ENCODE assay signal across 16 cellular contexts in the genomic region with DNA sequence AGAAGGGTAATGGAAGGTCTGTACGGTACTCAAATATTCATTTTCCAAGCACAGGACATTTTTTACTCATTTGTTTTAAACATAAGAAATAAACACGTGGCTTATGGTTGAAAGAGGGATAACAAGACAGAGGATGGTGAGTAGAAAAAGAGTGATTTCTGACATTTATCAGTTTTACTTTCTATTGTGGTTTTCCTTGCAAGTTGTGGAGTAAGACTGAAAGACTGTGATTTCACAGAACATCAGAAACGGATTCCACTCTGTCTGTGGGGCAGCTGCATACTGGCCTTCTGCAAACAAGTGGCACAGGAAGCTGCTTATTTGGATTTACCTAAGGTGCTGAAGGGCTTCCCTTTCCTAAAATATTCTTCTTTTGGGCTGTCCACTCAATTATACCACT.
DNase-seq lines count a peak whose midpoint lies in the region; ATAC-seq lines count a peak whose summit lies in the region.
"Had no signal": no experiment of that assay in that cellular context is flagged by ENCODE, and none has a peak within 500 bp of the region (broad histone marks: within the 10 kb centered on the region; RNA-seq: fewer than 3 reads in every experiment).

No MANE protein-coding gene starts in this region.

- H3K4me1 Mint-ChIP-seq in activated CD4-positive, alpha-beta T cell treated with anti-CD3 and anti-CD28 coated beads, Interleukin-2, amount 10 ng/mL, durations not matched to agents 7 days and 5 days, result peaks cover 65% of the 10 kb centered on the region
- peaks cover 59% of the 10 kb centered on the region for H3K4me1 Mint-ChIP-seq in dendritic cell treated with granulocyte-macrophage colony-stimulating factor and Interleukin-4, amounts not matched to agents 40 ng/mL and 50 ng/mL, for 4 days (ENCODE audit: low read depth)

- POLR2A ChIA-PET in activated CD4-positive, alpha-beta T cell treated with anti-CD3 and anti-CD28 coated beads, Interleukin-2, amount 10 ng/mL, durations not matched to agents 7 days and 5 days (lab: Charles Lee), result no interaction called here

- no peak overlapping the region for H3K27ac Mint-ChIP-seq in activated CD4-positive, alpha-beta T cell treated with anti-CD3 and anti-CD28 coated beads, Interleukin-2, amount 10 ng/mL, durations not matched to agents 7 days and 5 days
- H3K27ac Mint-ChIP-seq in dendritic cell treated with granulocyte-macrophage colony-stimulating factor and Interleukin-4, amounts not matched to agents 40 ng/mL and 50 ng/mL, for 4 days, result peak overlapping the region; percentile 80

- peak; percentile 21 for DNase-seq in activated CD4-positive, alpha-beta T cell treated with anti-CD3 and anti-CD28 coated beads, Interleukin-2, amount 10 ng/mL, durations not matched to agents 7 days and 5 days
- no peak for DNase-seq in activated CD4-positive, alpha-beta T cell treated with anti-CD3 and anti-CD28 coated beads, Interleukin-2, amount 50 U/mL, for 1 hour
- DNase-seq in cerebellar nuclear complex (lab: John Stamatoyannopoulos, UW) (no peak), AG08396 (ENCODE audit: low spot score) (no peak), RPMI8226 (no peak)
- DNase-seq: adrenal gland; NCI-H1436 treated with DMSO at 0.1 percent for 48 hours; SHP77 treated with DMSO at 0.1 percent for 48 hours; stimulated activated CD4-positive, alpha-beta T cell treated with anti-CD3 and anti-CD28 coated beads, Interleukin-2, amount 100 ng/mL, for 24 hours; stimulated activated CD8-positive, alpha-beta memory T cell treated with anti-CD3 and anti-CD28 coated beads, Interleukin-4, amount 100 ng/mL, for 48 hours; T1000 had no signal

- no peak overlapping the region for H3K4me3 Mint-ChIP-seq in activated CD4-positive, alpha-beta T cell treated with anti-CD3 and anti-CD28 coated beads, Interleukin-2, amount 10 ng/mL, durations not matched to agents 7 days and 5 days
- no peak overlapping the region for H3K4me3 Mint-ChIP-seq in dendritic cell treated with granulocyte-macrophage colony-stimulating factor and Interleukin-4, amounts not matched to agents 40 ng/mL and 50 ng/mL, for 4 days
- H3K4me3 Mint-ChIP-seq: CD4-positive, CD25-positive, alpha-beta regulatory T cell; nephron had no signal

- CTCF ChIA-PET in activated CD4-positive, alpha-beta T cell treated with anti-CD3 and anti-CD28 coated beads, Interleukin-2, amount 10 ng/mL, durations not matched to agents 7 days and 5 days (lab: Charles Lee), result interaction anchor here (0.9 to 1.0 kb wide), 2 partner anchors 15 to 19 kb away, joined by 3 to 5 read pairs; no protein-coding TSS in a partner anchor

- ATAC-seq in GM19035 (IDR thresholded peaks at IDR 0.05; ENCODE audit: unreplicated experiment), result peak; percentile 58
- peak; percentile 80 for ATAC-seq in HG03432 (IDR thresholded peaks at IDR 0.05; ENCODE audit: unreplicated experiment)

- H3K36me3 Mint-ChIP-seq in activated CD4-positive, alpha-beta T cell treated with anti-CD3 and anti-CD28 coated beads, Interleukin-2, amount 10 ng/mL, durations not matched to agents 7 days and 5 days (ENCODE audit: low read depth), result peaks cover 8% of the 10 kb centered on the region
- H3K36me3 Mint-ChIP-seq in dendritic cell treated with granulocyte-macrophage colony-stimulating factor and Interleukin-4, amounts not matched to agents 40 ng/mL and 50 ng/mL, for 4 days (ENCODE audit: low read depth), result peaks cover 18% of the 10 kb centered on the region
- H3K36me3 Mint-ChIP-seq: CD4-positive, CD25-positive, alpha-beta regulatory T cell had no signal

- intact Hi-C loops in dendritic cell treated with granulocyte-macrophage colony-stimulating factor and Interleukin-4, amounts not matched to agents 40 ng/mL and 50 ng/mL, for 4 days (cut with micrococcal nuclease), result loop anchor here (10.0 kb wide), 2 partner anchors 172 to 652 kb away; a partner anchor contains a TSS

- no peaks in the 10 kb centered on the region for H3K27me3 Mint-ChIP-seq in activated CD4-positive, alpha-beta T cell treated with anti-CD3 and anti-CD28 coated beads, Interleukin-2, amount 10 ng/mL, durations not matched to agents 7 days and 5 days
- H3K27me3 Mint-ChIP-seq in dendritic cell treated with granulocyte-macrophage colony-stimulating factor and Interleukin-4, amounts not matched to agents 40 ng/mL and 50 ng/mL, for 4 days, result no peaks in the 10 kb centered on the region
- H3K27me3 Mint-ChIP-seq: CD4-positive, CD25-positive, alpha-beta regulatory T cell had no signal

- H3K9me3 Mint-ChIP-seq in activated CD4-positive, alpha-beta T cell treated with anti-CD3 and anti-CD28 coated beads, Interleukin-2, amount 10 ng/mL, durations not matched to agents 7 days and 5 days, result no peaks in the 10 kb centered on the region
- no peaks in the 10 kb centered on the region for H3K9me3 Mint-ChIP-seq in dendritic cell treated with granulocyte-macrophage colony-stimulating factor and Interleukin-4, amounts not matched to agents 40 ng/mL and 50 ng/mL, for 4 days
- H3K9me3 Mint-ChIP-seq: CD4-positive, CD25-positive, alpha-beta regulatory T cell; nephron had no signal
